1 cellular context compared by ENCODE assay signal in the genomic region with DNA sequence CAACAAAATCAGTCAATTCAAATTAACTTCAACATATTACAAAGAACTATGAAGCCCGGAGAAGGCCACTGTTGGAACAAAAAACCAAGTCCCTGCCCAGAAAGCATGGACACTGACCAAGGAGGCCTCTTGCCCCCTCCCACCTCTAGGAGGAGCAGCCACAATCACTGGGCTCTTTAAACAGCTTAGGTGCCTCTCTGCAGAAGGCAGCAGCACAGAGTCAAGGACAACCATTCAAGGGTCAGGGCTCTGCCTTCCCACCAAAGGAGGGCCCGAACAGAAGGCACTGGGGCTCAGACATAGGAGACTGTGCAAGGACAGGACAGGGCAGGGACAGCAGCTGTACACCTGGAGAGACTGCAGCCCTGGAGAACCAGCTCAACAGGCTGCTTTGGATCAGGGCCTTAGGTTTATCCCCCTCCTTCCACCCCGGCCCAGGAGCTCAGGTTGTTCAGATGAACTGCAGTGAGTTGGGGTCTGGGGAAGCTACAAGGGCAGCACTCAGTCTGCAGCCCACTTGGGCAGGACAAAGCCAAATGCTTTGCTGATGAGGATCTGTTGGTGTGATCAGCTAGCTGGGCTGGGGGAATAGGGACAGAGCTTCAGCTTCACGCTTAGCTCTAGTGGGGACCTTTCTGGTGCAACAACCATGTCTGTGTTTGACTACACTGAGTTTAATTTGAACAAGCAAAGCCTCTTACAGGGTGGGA.
TF ChIP-seq lines count a peak whose summit lies in the region.

No MANE protein-coding gene starts in this region.

TF ChIP-seq in A549, 52 proteins besides CTCF, POLR2A, EP300 and RAD21 (continued from another document):
- TF ChIP-seq HOXA7 (CRISPR knock-in tag; IDR thresholded peaks at IDR 0.05): no peak
- TF ChIP-seq FOXS1 (CRISPR knock-in tag; IDR thresholded peaks at IDR 0.05): no peak
- TF ChIP-seq FOSL2 (IDR thresholded peaks at IDR 0.05): no peak
- TF ChIP-seq FOSL2 (CRISPR knock-in tag; IDR thresholded peaks at IDR 0.05): no peak
- TF ChIP-seq PHF8 (IDR thresholded peaks at IDR 0.05; ENCODE audit: borderline replicate concordance, low read depth): no peak
- no peak for TF ChIP-seq NFE2L2 (conservative IDR thresholded peaks at IDR 0.05; ENCODE audit: low read length)
- no peak for TF ChIP-seq MAFK (IDR thresholded peaks at IDR 0.05; ENCODE audit: partially characterized antibody)
- no peak for TF ChIP-seq ZC3H11A (IDR thresholded peaks at IDR 0.05)
- TF ChIP-seq BHLHE40 (IDR thresholded peaks at IDR 0.05; ENCODE audit: low read depth, low read length): no peak
- TF ChIP-seq RCOR1 (IDR thresholded peaks at IDR 0.05; ENCODE audit: low read depth, low read length): no peak
